Comparison of ENCODE assay signal across 22 cellular contexts in genomic region chr20:16548073-16548672, GRCh38.
"Had no signal": no experiment of that assay in that cellular context is flagged by ENCODE, and none has a peak within 500 bp of the region (broad histone marks: within the 10 kb centered on the region; RNA-seq: fewer than 3 reads in every experiment).

No MANE protein-coding gene starts in this region.

- H3K27me3 Mint-ChIP-seq: naive B cell had no signal

- H3K9me3 Mint-ChIP-seq: activated T-cell treated with anti-CD3 and anti-CD28 coated beads, Interleukin-2, amount 50 U/mL, for 72 hours; mesothelial cell of epicardium had no signal

- H3K27me3 ChIP-seq: esophagus muscularis mucosa, foreskin keratinocyte, ovary, right atrium auricular region, tibial nerve had no signal

- DNase-seq: activated CD4-positive, alpha-beta T cell treated with anti-CD3 and anti-CD28 coated beads for 4 hours; activated CD4-positive, alpha-beta T cell treated with anti-CD3 and anti-CD28 coated beads, Interleukin-2, amount 50 U/mL, for 4 hours; activated naive CD4-positive, alpha-beta T cell; activated T-cell treated with anti-CD3 and anti-CD28 coated beads for 4 hours; activated T-cell treated with anti-CD3 and anti-CD28 coated beads, Interleukin-2, amount 50 U/mL, for 72 hours; dermis blood vessel endothelial cell; effector CD4-positive, alpha-beta T cell; foreskin keratinocyte; left ventricle myocardium inferior; naive B cell; nephron progenitor cell; ovary; psoas muscle; stimulated activated CD4-positive, alpha-beta T cell treated with anti-CD3 and anti-CD28 coated beads, Interleukin-15, amount 100 ng/mL, for 24 hours; stimulated activated CD4-positive, alpha-beta T cell treated with anti-CD3 and anti-CD28 coated beads, Interleukin-2, amount 100 ng/mL, for 24 hours; stimulated activated naive CD4-positive, alpha-beta T cell had no signal

- ATAC-seq: activated naive CD4-positive, alpha-beta T cell treated with anti-CD3 and anti-CD28 coated beads, Interleukin-2, amount 50 U/mL, for 72 hours; activated T-cell treated with anti-CD3 and anti-CD28 coated beads, Interleukin-2, amount 50 U/mL, for 72 hours; foreskin keratinocyte; psoas muscle had no signal

- H3K36me3 ChIP-seq: esophagus muscularis mucosa, left ventricle myocardium inferior, ovary, right atrium auricular region had no signal

- H3K27ac Mint-ChIP-seq: activated naive CD4-positive, alpha-beta T cell treated with anti-CD3 and anti-CD28 coated beads, Interleukin-2, amount 50 U/mL, for 72 hours; activated T-cell treated with anti-CD3 and anti-CD28 coated beads, Interleukin-2, amount 50 U/mL, for 72 hours; mesothelial cell of epicardium; naive B cell had no signal

- H3K4me3 ChIP-seq: esophagus muscularis mucosa, left ventricle myocardium inferior, ovary, psoas muscle, right atrium auricular region, tibial nerve had no signal

- H3K4me3 Mint-ChIP-seq: activated T-cell treated with anti-CD3 and anti-CD28 coated beads, Interleukin-2, amount 50 U/mL, for 72 hours; mesothelial cell of epicardium; nephron progenitor cell had no signal

- H3K27ac ChIP-seq: esophagus muscularis mucosa, foreskin keratinocyte, left ventricle myocardium inferior, ovary, psoas muscle, right atrium auricular region, tibial nerve, VCaP had no signal
